Comparison of ENCODE assay signal across 1 cellular context in the genomic region with DNA sequence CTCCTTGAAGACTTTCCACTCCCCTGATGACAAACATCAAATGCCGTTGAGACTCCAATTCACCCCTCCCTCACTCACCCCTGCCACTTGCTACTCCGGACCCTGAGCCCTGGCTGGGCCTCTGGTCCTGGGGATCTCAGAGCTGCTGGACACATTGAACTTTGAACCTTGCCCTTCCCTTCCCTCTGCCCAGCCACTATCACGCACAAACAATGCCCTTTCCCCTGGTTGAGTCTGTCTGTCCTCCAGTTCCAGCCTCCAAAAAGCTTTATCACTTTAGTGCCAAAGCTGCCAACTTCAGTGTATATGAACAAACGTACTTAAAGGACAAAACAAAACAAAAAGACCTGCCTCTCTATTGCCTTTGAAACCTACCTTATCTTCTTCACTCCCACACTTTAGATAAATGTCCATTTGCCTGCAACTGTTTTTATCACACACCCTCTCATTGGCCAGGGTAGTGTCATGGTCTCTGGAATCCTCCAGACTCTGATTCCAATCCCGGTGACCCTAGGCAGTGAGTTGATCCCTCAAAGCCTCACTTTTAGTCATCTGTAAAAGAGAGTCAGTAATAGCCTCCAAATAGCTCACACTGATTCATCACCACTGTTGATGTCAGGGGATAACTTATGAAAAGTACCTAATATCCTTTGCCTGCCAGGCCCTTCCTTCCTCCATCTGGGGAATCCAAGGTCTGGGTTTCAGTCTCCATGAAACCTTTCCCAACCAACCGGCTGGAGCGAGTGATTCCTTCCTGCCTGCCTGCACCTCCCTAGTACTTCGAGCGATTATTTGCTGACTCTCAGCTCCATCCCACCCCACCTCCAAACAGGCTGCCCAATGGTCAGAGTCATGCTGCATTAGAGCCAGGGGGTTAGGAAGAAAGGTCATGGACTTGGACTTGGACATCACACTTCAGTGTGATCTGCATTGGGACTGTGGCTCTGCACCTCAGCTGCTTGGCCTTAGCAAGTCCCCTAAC.
TF ChIP-seq lines count a peak whose summit lies in the region.

No MANE protein-coding gene starts in this region.

TF ChIP-seq in IMR-90, 13 proteins besides CTCF, POLR2A, EP300 and RAD21:
- TF ChIP-seq CHD1 (IDR thresholded peaks at IDR 0.05; ENCODE audit: low read depth, low read length), result no peak
- peak; percentile 10 for TF ChIP-seq RCOR1 (IDR thresholded peaks at IDR 0.05; ENCODE audit: insufficient replicate concordance, low read length)
- no peak for TF ChIP-seq BHLHE40 (IDR thresholded peaks at IDR 0.05; ENCODE audit: low read depth, low read length)
- TF ChIP-seq MAZ (IDR thresholded peaks at IDR 0.05; ENCODE audit: borderline replicate concordance, low read depth, low read length), result no peak
- no peak for TF ChIP-seq CEBPB (IDR thresholded peaks at IDR 0.05; ENCODE audit: low read depth, low read length)
TF ChIP-seq in IMR-90: peak in this region for 1.
